16 cellular contexts compared by ENCODE assay signal in genomic region chr13:93146584-93147292, GRCh38.
DNase-seq lines count a peak whose midpoint lies in the region; ATAC-seq, FAIRE-seq and TF ChIP-seq lines count a peak whose summit lies in the region.
"Had no signal": no experiment of that assay in that cellular context is flagged by ENCODE, and none has a peak within 500 bp of the region (broad histone marks: within the 10 kb centered on the region; RNA-seq: fewer than 3 reads in every experiment).

No MANE protein-coding gene starts in this region.

- peak; percentile 47 for DNase-seq in GM23248
- DNase-seq in SJCRH30, result peak; percentile 20 to 50
- DNase-seq in fibroblast of the aortic adventitia (ENCODE audit: low read depth), result peak; percentile 93
- DNase-seq in retinal pigment epithelial cell (ENCODE audit: low read depth), result peak; percentile 42
- DNase-seq in GM19239 (ENCODE audit: insufficient read length, low spot score), result no peak
- no peak for DNase-seq in effector memory CD8-positive, alpha-beta T cell
- DNase-seq in right lobe of liver, result no peak
- no peak for DNase-seq in DMS 273 treated with DMSO at 0.1 percent for 48 hours (lab: John Stamatoyannopoulos, UW)
- DNase-seq: activated CD8-positive, alpha-beta memory T cell treated with anti-CD3 and anti-CD28 coated beads, Interleukin-2, amount 10 ng/mL, durations not matched to agents 7 days and 5 days; activated naive CD4-positive, alpha-beta T cell treated with anti-CD3 and anti-CD28 coated beads, Interleukin-2, amount 50 U/mL, for 16 hours; CD8-positive, alpha-beta T cell; naive thymus-derived CD8-positive, alpha-beta T cell; NCI-H1105 treated with DMSO at 0.1 percent for 48 hours; NCI-H524; sigmoid colon had no signal

- no peaks in the 10 kb centered on the region for H3K4me1 Mint-ChIP-seq in effector memory CD8-positive, alpha-beta T cell (ENCODE audit: low read depth in 2 of 2)
- H3K4me1 Mint-ChIP-seq: activated CD8-positive, alpha-beta memory T cell treated with anti-CD3 and anti-CD28 coated beads, Interleukin-2, amount 10 ng/mL, durations not matched to agents 7 days and 5 days; naive thymus-derived CD8-positive, alpha-beta T cell had no signal

- intact Hi-C loops in right lobe of liver (cut with DNase I), result no loop called here

- H3F3A ChIP-seq in GM23248 (ENCODE audit: insufficient read depth), result peaks cover 4% of the 10 kb centered on the region

- H3K4me3 Mint-ChIP-seq in effector memory CD8-positive, alpha-beta T cell, result no peak overlapping the region
- H3K4me3 Mint-ChIP-seq: activated CD8-positive, alpha-beta memory T cell treated with anti-CD3 and anti-CD28 coated beads, Interleukin-2, amount 10 ng/mL, durations not matched to agents 7 days and 5 days; CD8-positive, alpha-beta T cell; naive thymus-derived CD8-positive, alpha-beta T cell had no signal

- no peak for ATAC-seq in effector memory CD8-positive, alpha-beta T cell (replicated peaks)
- no peak for ATAC-seq in right lobe of liver
- ATAC-seq: activated CD8-positive, alpha-beta memory T cell treated with anti-CD3 and anti-CD28 coated beads, Interleukin-2, amount 10 ng/mL, durations not matched to agents 7 days and 5 days; CD8-positive, alpha-beta T cell; naive thymus-derived CD8-positive, alpha-beta T cell; Right ventricle myocardium inferior had no signal

- H3K9ac ChIP-seq in GM23248, result no peak overlapping the region

- H3K4me1 ChIP-seq in GM23248 (ENCODE audit: insufficient read depth) (peaks cover 21% of the 10 kb centered on the region), SJCRH30 (peaks cover 9% of the 10 kb centered on the region), right lobe of liver (no peaks in the 10 kb centered on the region)
- H3K4me1 ChIP-seq: sigmoid colon had no signal

- peaks cover 0 to 4% of the 10 kb centered on the region in 2 donors for H3K9me3 Mint-ChIP-seq in effector memory CD8-positive, alpha-beta T cell
- H3K9me3 Mint-ChIP-seq: CD8-positive, alpha-beta T cell had no signal

- no peaks in the 10 kb centered on the region for H3K27me3 Mint-ChIP-seq in effector memory CD8-positive, alpha-beta T cell
- H3K27me3 Mint-ChIP-seq: activated CD8-positive, alpha-beta memory T cell treated with anti-CD3 and anti-CD28 coated beads, Interleukin-2, amount 10 ng/mL, durations not matched to agents 7 days and 5 days had no signal

- H3K36me3 ChIP-seq in GM23248 (ENCODE audit: low read depth) (no peaks in the 10 kb centered on the region), SJCRH30 (no peaks in the 10 kb centered on the region), right lobe of liver (no peaks in the 10 kb centered on the region)
- H3K36me3 ChIP-seq: sigmoid colon had no signal

- H3K27me3 ChIP-seq in GM23248 (replicated peaks; ENCODE audit: insufficient read depth) (peaks cover 9% of the 10 kb centered on the region; the same call in 1 of the 2 replicates), SJCRH30 (no peaks in the 10 kb centered on the region), right lobe of liver (no peaks in the 10 kb centered on the region)
- H3K27me3 ChIP-seq: sigmoid colon had no signal

- H3K9me3 ChIP-seq in GM23248 (ENCODE audit: low read depth) (no peaks in the 10 kb centered on the region), SJCRH30 (replicated peaks) (no peaks in the 10 kb centered on the region), right lobe of liver (no peaks in the 10 kb centered on the region)
- H3K9me3 ChIP-seq: sigmoid colon had no signal

- no peak for TF ChIP-seq CTCF in fibroblast of the aortic adventitia (IDR thresholded peaks at IDR 0.05; ENCODE audit: insufficient read depth, low read length)
- no peak for TF ChIP-seq CTCF in retinal pigment epithelial cell (conservative IDR thresholded peaks at IDR 0.05; ENCODE audit: low read depth, low read length)
- no peak for TF ChIP-seq CTCF in right lobe of liver (IDR thresholded peaks at IDR 0.05)

- in situ Hi-C loops in GM23248 (cut with MboI), result no loop called here

- H3K4me3 ChIP-seq in GM23248 (no peak overlapping the region), SJCRH30 (no peak overlapping the region), fibroblast of the aortic adventitia (ENCODE audit: low read depth, low read length) (no peak overlapping the region), retinal pigment epithelial cell (ENCODE audit: low read length) (no peak overlapping the region), right lobe of liver (no peak overlapping the region)
- H3K4me3 ChIP-seq: sigmoid colon had no signal

- no peaks in the 10 kb centered on the region for H3K79me2 ChIP-seq in GM23248 (ENCODE audit: insufficient read depth)

- no peak overlapping the region for H3K27ac Mint-ChIP-seq in effector memory CD8-positive, alpha-beta T cell
- H3K27ac Mint-ChIP-seq: activated CD8-positive, alpha-beta memory T cell treated with anti-CD3 and anti-CD28 coated beads, Interleukin-2, amount 10 ng/mL, durations not matched to agents 7 days and 5 days; CD8-positive, alpha-beta T cell; naive thymus-derived CD8-positive, alpha-beta T cell had no signal

- peak overlapping the region; percentile 4 for H3K4me2 ChIP-seq in GM23248 (ENCODE audit: unreplicated experiment)

- no peaks in the 10 kb centered on the region for H3K36me3 Mint-ChIP-seq in effector memory CD8-positive, alpha-beta T cell (ENCODE audit: insufficient read depth)
- H3K36me3 Mint-ChIP-seq: activated CD8-positive, alpha-beta memory T cell treated with anti-CD3 and anti-CD28 coated beads, Interleukin-2, amount 10 ng/mL, durations not matched to agents 7 days and 5 days; CD8-positive, alpha-beta T cell; naive thymus-derived CD8-positive, alpha-beta T cell had no signal

- FAIRE-seq in GM19239 (lab: Jason Lieb, UNC), result no peak

- H3K9me2 ChIP-seq in GM23248 (ENCODE audit: insufficient read depth), result no peaks in the 10 kb centered on the region

- no peak for TF ChIP-seq POLR2A in right lobe of liver (IDR thresholded peaks at IDR 0.05)

- H2AFZ ChIP-seq in GM23248, result no peak overlapping the region

- 25 to 29% methylated on average over 4 of the region's 4 CpGs for WGBS in GM23248 (ENCODE audit: low coverage in 1 of 2, low lambda C conversion rate in 2 of 2, missing lambda C conversion rate in 2 of 2), 2 experiments
- 53% methylated on average over 4 of the region's 4 CpGs for WGBS in right lobe of liver (ENCODE audit: insufficient coverage, low coverage, low lambda C conversion rate, missing lambda C conversion rate)

- H3K27ac ChIP-seq in GM23248, result no peak overlapping the region
- peak overlapping the region; percentile 62 for H3K27ac ChIP-seq in SJCRH30
- no peak overlapping the region for H3K27ac ChIP-seq in right lobe of liver
- H3K27ac ChIP-seq: sigmoid colon had no signal

- H4K20me1 ChIP-seq in GM23248 (ENCODE audit: insufficient read depth), result no peaks in the 10 kb centered on the region

Comparison
In these comparisons a context has a peak if more than half of its experiments do, and no peak if none do; other contexts are left out.
1. DNase-seq: peak in GM23248 (single experiment), SJCRH30 (2 of 2), fibroblast of the aortic adventitia (single experiment) and retinal pigment epithelial cell (single experiment); none in GM19239 (single experiment), effector memory CD8-positive, alpha-beta T cell (0 of 3), right lobe of liver (0 of 3) and DMS 273 treated with DMSO at 0.1 percent for 48 hours (single experiment).